Comparison of ENCODE assay signal across 8 cellular contexts in genomic region chr7:362416-363096, GRCh38.
DNase-seq lines count a peak whose midpoint lies in the region; ATAC-seq and TF ChIP-seq lines count a peak whose summit lies in the region.

No MANE protein-coding gene starts in this region.

- in situ Hi-C loops in GM13976 (cut with MboI; ENCODE audit: low sequenced_read_pairs, unreplicated experiment) = no loop called here

- H3K4me3 ChIP-seq in epithelial cell of proximal tubule (ENCODE audit: low read depth, low read length) (peak overlapping the region; percentile 35), rectal smooth muscle tissue (ENCODE audit: low read length) (peak overlapping the region; percentile 36)

- H3K27me3 ChIP-seq in rectal smooth muscle tissue (ENCODE audit: control insufficient read depth, insufficient read depth, low read length) = peaks cover 4% of the 10 kb centered on the region

- TF ChIP-seq CTCF in VCaP (conservative IDR thresholded peaks at IDR 0.05) (no peak), epithelial cell of proximal tubule (conservative IDR thresholded peaks at IDR 0.05; ENCODE audit: low read depth, low read length) (no peak), GM13976 (IDR thresholded peaks at IDR 0.05; ENCODE audit: borderline replicate concordance, control extremely low read depth, extremely low read depth, insufficient read depth, missing control alignments) (no peak)

- H3K9ac ChIP-seq in rectal smooth muscle tissue (ENCODE audit: low read length) = no peak overlapping the region

- ATAC-seq in GM21423 (IDR thresholded peaks at IDR 0.05; ENCODE audit: unreplicated experiment) = no peak

- no peaks in the 10 kb centered on the region for H3K36me3 ChIP-seq in rectal smooth muscle tissue (ENCODE audit: control insufficient read depth, insufficient read depth, low read length)

- no peaks in the 10 kb centered on the region for H3K4me1 ChIP-seq in rectal smooth muscle tissue (ENCODE audit: control insufficient read depth, insufficient read depth, low read length)

- DNase-seq in EH (ENCODE audit: low read depth) (peak; percentile 11), epithelial cell of proximal tubule (ENCODE audit: low read depth) (no peak), GM13976 (ENCODE audit: low spot score) (no peak), HuH-7.5 (ENCODE audit: low spot score) (no peak), SW 1271 (lab: John Stamatoyannopoulos, UW) (no peak)

- H3K27ac ChIP-seq in VCaP (peak overlapping the region; percentile 86), rectal smooth muscle tissue (ENCODE audit: low read depth, low read length) (no peak overlapping the region)
